In genomic region chr2:54680397-54681032, GRCh38 we compare ENCODE assay signal across 8 cellular contexts. TPM values are rescaled to one million over a fixed set of nuclear protein-coding genes. Genes with fewer than 3 reads are reported as not detected.
DNase-seq lines count a peak whose midpoint lies in the region; ATAC-seq lines count a peak whose summit lies in the region.

No MANE protein-coding gene starts in this region.

- peak overlapping the region; percentile 76 for H3K27ac Mint-ChIP-seq in activated T-cell treated with anti-CD3 and anti-CD28 coated beads, Interleukin-2, amount 50 U/mL, for 24 hours
- H3K27ac Mint-ChIP-seq in stimulated activated effector memory CD8-positive, alpha-beta T cell treated with anti-CD3 and anti-CD28 coated beads, Interleukin-12 subunit alpha, Interleukin-12 subunit beta, amount 100 ng/mL, for 72 hours, result peak overlapping the region; percentile 92

- H3K4me3 Mint-ChIP-seq in activated T-cell treated with anti-CD3 and anti-CD28 coated beads, Interleukin-2, amount 50 U/mL, for 24 hours, result peak overlapping the region; percentile 55
- peak overlapping the region; percentile 85 for H3K4me3 Mint-ChIP-seq in stimulated activated effector memory CD8-positive, alpha-beta T cell treated with anti-CD3 and anti-CD28 coated beads, Interleukin-12 subunit alpha, Interleukin-12 subunit beta, amount 100 ng/mL, for 72 hours

- ATAC-seq in HG03139 (IDR thresholded peaks at IDR 0.05; ENCODE audit: unreplicated experiment), result peak; percentile 66
- peak; percentile 97 for ATAC-seq in stimulated activated effector memory CD8-positive, alpha-beta T cell treated with anti-CD3 and anti-CD28 coated beads, Interleukin-12 subunit alpha, Interleukin-12 subunit beta, amount 100 ng/mL, for 72 hours

- H3K9me3 Mint-ChIP-seq in activated T-cell treated with anti-CD3 and anti-CD28 coated beads, Interleukin-2, amount 50 U/mL, for 24 hours, result no peaks in the 10 kb centered on the region
- no peaks in the 10 kb centered on the region for H3K9me3 Mint-ChIP-seq in stimulated activated effector memory CD8-positive, alpha-beta T cell treated with anti-CD3 and anti-CD28 coated beads, Interleukin-12 subunit alpha, Interleukin-12 subunit beta, amount 100 ng/mL, for 72 hours

- peaks cover 24% of the 10 kb centered on the region for H3K4me1 Mint-ChIP-seq in activated T-cell treated with anti-CD3 and anti-CD28 coated beads, Interleukin-2, amount 50 U/mL, for 24 hours (ENCODE audit: low read depth)
- peaks cover 35% of the 10 kb centered on the region for H3K4me1 Mint-ChIP-seq in stimulated activated effector memory CD8-positive, alpha-beta T cell treated with anti-CD3 and anti-CD28 coated beads, Interleukin-12 subunit alpha, Interleukin-12 subunit beta, amount 100 ng/mL, for 72 hours

- no peaks in the 10 kb centered on the region for H3K36me3 Mint-ChIP-seq in activated T-cell treated with anti-CD3 and anti-CD28 coated beads, Interleukin-2, amount 50 U/mL, for 24 hours (ENCODE audit: low read depth)
- peaks cover 8% of the 10 kb centered on the region for H3K36me3 Mint-ChIP-seq in stimulated activated effector memory CD8-positive, alpha-beta T cell treated with anti-CD3 and anti-CD28 coated beads, Interleukin-12 subunit alpha, Interleukin-12 subunit beta, amount 100 ng/mL, for 72 hours

- peaks cover 67% of the 10 kb centered on the region for H3K27me3 Mint-ChIP-seq in activated T-cell treated with anti-CD3 and anti-CD28 coated beads, Interleukin-2, amount 50 U/mL, for 24 hours

- DNase-seq in stimulated activated naive CD4-positive, alpha-beta T cell treated with Interleukin-2 at 50 U/mL for 16 hours (lab: John Stamatoyannopoulos, UW), result peak; percentile 43
- no peak for DNase-seq in stimulated activated naive CD4-positive, alpha-beta T cell (lab: John Stamatoyannopoulos, UW)
- DNase-seq in activated T-cell treated with anti-CD3 and anti-CD28 coated beads, Interleukin-2, amount 50 U/mL, for 24 hours, result peak; percentile 73
- DNase-seq in stimulated activated effector memory CD8-positive, alpha-beta T cell treated with anti-CD3 and anti-CD28 coated beads, Interleukin-12 subunit alpha, Interleukin-12 subunit beta, amount 100 ng/mL, for 72 hours (ENCODE audit: low spot score in 2 of 2), result peak; percentile 36 to 79
- DNase-seq in HT-29 (ENCODE audit: low spot score), result no peak
- no peak for DNase-seq in iPS-NIHi11 (ENCODE audit: low spot score)
- no peak for DNase-seq in NCI-H748 treated with DMSO at 0.1 percent for 48 hours (lab: John Stamatoyannopoulos, UW)

RNA-seq across cellular contexts. Expression of gene EML6, which starts 42.9 kb away (rescaled TPM):
- total RNA-seq in HT-29 (2014; rRNA removed; shearing (Covaris generic)), result 3.0 and 3.1 TPM in 2 replicates

Comparison
In these comparisons a context has a peak if more than half of its experiments do, and no peak if none do; other contexts are left out.
1. DNase-seq: peak in stimulated activated naive CD4-positive, alpha-beta T cell treated with Interleukin-2 at 50 U/mL for 16 hours (single experiment), activated T-cell treated with anti-CD3 and anti-CD28 coated beads, Interleukin-2, amount 50 U/mL, for 24 hours (single experiment) and stimulated activated effector memory CD8-positive, alpha-beta T cell treated with anti-CD3 and anti-CD28 coated beads, Interleukin-12 subunit alpha, Interleukin-12 subunit beta, amount 100 ng/mL, for 72 hours (2 of 2); none in stimulated activated naive CD4-positive, alpha-beta T cell (0 of 6), HT-29 (single experiment), iPS-NIHi11 (single experiment) and NCI-H748 treated with DMSO at 0.1 percent for 48 hours (single experiment).